8 cellular contexts compared by ENCODE assay signal in genomic region chr2:207423886-207424285, GRCh38.
DNase-seq lines count a peak whose midpoint lies in the region; ATAC-seq and TF ChIP-seq lines count a peak whose summit lies in the region.

No MANE protein-coding gene starts in this region.

- 60% methylated on average over 3 of the region's 3 CpGs for WGBS in mammary epithelial cell (ENCODE audit: low coverage, missing lambda C conversion rate)

- dilution Hi-C loops in mammary epithelial cell (cut with HindIII; ENCODE audit: low sequenced_read_pairs): no loop called here

- H3K4me3 ChIP-seq in mammary epithelial cell (replicated peaks in 1 of 3; ENCODE audit: insufficient read depth in 1 of 3, low read depth in 2 of 3, low read length in 3 of 3): no peak overlapping the region
- H3K4me3 ChIP-seq in breast epithelium: no peak overlapping the region
- no peak overlapping the region for H3K4me3 ChIP-seq in SJSA1
- no peak overlapping the region for H3K4me3 ChIP-seq in coronary artery

- CTCF ChIA-PET in mammary epithelial cell (lab: Charles Lee; ENCODE audit: low non-redundant PET): no interaction called here

- intact Hi-C loops in mammary epithelial cell (cut with micrococcal nuclease): no loop called here
- intact Hi-C loops in breast epithelium (cut with DNase I; ENCODE audit: low total_unique reads): no loop called here

- no peak for TF ChIP-seq POLR2A in breast epithelium (IDR thresholded peaks at IDR 0.05)

- H3K27me3 ChIP-seq in mammary epithelial cell (ENCODE audit: insufficient read depth, low read length) (no peaks in the 10 kb centered on the region), breast epithelium (no peaks in the 10 kb centered on the region), SJSA1 (replicated peaks) (no peaks in the 10 kb centered on the region)

- H3K79me2 ChIP-seq in mammary epithelial cell (ENCODE audit: insufficient read depth, low read length): no peaks in the 10 kb centered on the region

- H3K27ac ChIP-seq in mammary epithelial cell (ENCODE audit: insufficient read depth, low read depth, low read length) (no peak overlapping the region), breast epithelium (no peak overlapping the region), SJSA1 (peak overlapping the region; percentile 46), coronary artery (no peak overlapping the region)

- H3K4me2 ChIP-seq in mammary epithelial cell (ENCODE audit: insufficient read depth, low read depth, low read length): no peak overlapping the region

- in situ Hi-C loops in mammary epithelial cell (cut with MboI; ENCODE audit: low sequenced_read_pairs in 2 of 2): no loop called here

- no TSS peak for BruUV-seq in mammary epithelial cell (replicated peaks; lab: Mats Ljungman, UMichigan)

- DNase-seq in mammary epithelial cell (peak; percentile 83), breast epithelium (ENCODE audit: low spot score in 2 of 2) (no peak), SJSA1 (ENCODE audit: low read depth in 1 of 2, low spot score in 2 of 2) (peak; percentile 66 to 79), hepatic stellate cell (ENCODE audit: low spot score) (peak; percentile 59), inferior parietal cortex (ENCODE audit: extremely low spot score) (no peak), coronary artery (ENCODE audit: low spot score) (no peak), activated gamma-delta T cell (lab: John Stamatoyannopoulos, UW) (no peak)

- no peaks in the 10 kb centered on the region for H4K20me1 ChIP-seq in mammary epithelial cell (ENCODE audit: insufficient read depth, low read length)

- TF ChIP-seq CTCF in mammary epithelial cell (conservative IDR thresholded peaks at IDR 0.05 in 1 of 2, IDR thresholded peaks at IDR 0.05 in 1 of 2; ENCODE audit: extremely low read depth in 1 of 2, insufficient read depth in 1 of 2, low read depth in 1 of 2, low read length in 2 of 2): no peak
- no peak for TF ChIP-seq CTCF in breast epithelium (IDR thresholded peaks at IDR 0.05)
- TF ChIP-seq CTCF in coronary artery (IDR thresholded peaks at IDR 0.05): no peak

- H2AFZ ChIP-seq in mammary epithelial cell (ENCODE audit: low read depth, low read length): peak overlapping the region; percentile 61

- H3K36me3 ChIP-seq in mammary epithelial cell (ENCODE audit: insufficient read depth, low read length) (no peaks in the 10 kb centered on the region), breast epithelium (no peaks in the 10 kb centered on the region), SJSA1 (no peaks in the 10 kb centered on the region)

- H3K9me3 ChIP-seq in mammary epithelial cell (replicated peaks; ENCODE audit: insufficient read depth, low read length) (no peaks in the 10 kb centered on the region), breast epithelium (no peaks in the 10 kb centered on the region), SJSA1 (replicated peaks) (peaks cover 8% of the 10 kb centered on the region; the same call in 1 of the 2 replicates)

- H3K4me1 ChIP-seq in mammary epithelial cell (ENCODE audit: insufficient read depth, low read length): peaks cover 9% of the 10 kb centered on the region
- H3K4me1 ChIP-seq in breast epithelium: no peaks in the 10 kb centered on the region
- H3K4me1 ChIP-seq in SJSA1 (replicated peaks): peaks cover 29% of the 10 kb centered on the region

- peak; percentile 97 for ATAC-seq in HG03064 (IDR thresholded peaks at IDR 0.05; ENCODE audit: low read depth, unreplicated experiment)

- H3K9ac ChIP-seq in mammary epithelial cell (ENCODE audit: insufficient read depth, low read length): no peak overlapping the region

Comparison
In these comparisons a context has a peak if more than half of its experiments do, and no peak if none do; other contexts are left out.
1. DNase-seq: peak in mammary epithelial cell (single experiment), SJSA1 (2 of 2) and hepatic stellate cell (single experiment); none in breast epithelium (0 of 2), inferior parietal cortex (single experiment), coronary artery (single experiment) and activated gamma-delta T cell (single experiment).